ENCODE assay signal across 9 cellular contexts in the genomic region with DNA sequence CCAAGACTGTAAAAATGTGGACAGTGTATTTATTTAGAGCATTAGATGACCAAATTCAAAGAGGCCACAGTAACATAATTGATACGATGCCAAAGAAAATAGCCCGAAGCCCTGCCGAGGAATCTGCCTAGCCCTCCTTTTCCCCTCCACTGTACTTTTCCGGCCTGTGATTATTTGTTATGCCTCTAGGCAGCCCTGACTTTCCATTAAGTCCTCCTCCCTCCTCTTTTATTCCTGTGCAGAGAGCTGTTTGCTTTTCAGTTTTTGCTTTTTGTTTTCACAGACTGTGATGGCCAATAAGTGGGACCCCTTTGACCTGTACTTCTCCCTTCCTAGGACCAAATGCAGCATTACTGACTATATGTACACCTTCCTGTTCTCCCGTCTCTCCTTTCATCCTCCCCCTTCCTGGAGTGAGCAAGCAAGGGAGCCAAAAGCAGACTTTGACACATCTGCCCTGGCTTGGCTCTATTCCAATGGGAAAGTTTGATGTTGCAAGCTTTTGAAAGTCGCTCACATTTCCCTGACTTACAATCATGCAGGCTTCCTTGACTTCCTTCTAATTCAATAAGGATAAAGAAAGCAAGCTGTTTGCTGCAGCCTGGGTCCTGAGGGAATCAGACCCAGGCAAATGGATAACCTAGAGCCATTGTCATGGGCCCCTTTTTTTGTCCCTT.
DNase-seq lines count a peak whose midpoint lies in the region; ATAC-seq and TF ChIP-seq lines count a peak whose summit lies in the region.
"Had no signal": no experiment of that assay in that cellular context is flagged by ENCODE, and none has a peak within 500 bp of the region (broad histone marks: within the 10 kb centered on the region; RNA-seq: fewer than 3 reads in every experiment).

No MANE protein-coding gene starts in this region.

- POLR2A ChIA-PET in BJ (lab: Charles Lee): no interaction called here

- no CpG with 5 or more reads among the region's 6 CpGs for WGBS in neuronal stem cell (ENCODE audit: extremely low coverage in 2 of 2, insufficient read length in 2 of 2, insufficient replicate concordance in 1 of 2), 2 donors

- no peak for ATAC-seq in HG02571 (IDR thresholded peaks at IDR 0.05; ENCODE audit: unreplicated experiment)

- no peak for TF ChIP-seq CTCF in BJ (IDR thresholded peaks at IDR 0.05; ENCODE audit: insufficient read depth, low read depth, low read length)

- CTCF ChIA-PET in BJ (lab: Yijun Ruan, JAX): interaction anchor here (0.8 to 2.2 kb wide), 3 partner anchors 43 to 130 kb away, joined by 3 to 9 read pairs (median 4); no protein-coding TSS in a partner anchor

- no peaks in the 10 kb centered on the region for H3K79me1 ChIP-seq in neuronal stem cell (ENCODE audit: low read depth, low read length)

- no peak overlapping the region for H4K8ac ChIP-seq in neuronal stem cell (ENCODE audit: low read depth, low read length)

- peaks cover 3 to 4% of the 10 kb centered on the region in 2 donors for H3K4me1 ChIP-seq in neuronal stem cell (ENCODE audit: control insufficient read depth in 2 of 2, insufficient read depth in 1 of 2, low read depth in 1 of 2, low read length in 2 of 2)

- no peak overlapping the region for H3K18ac ChIP-seq in neuronal stem cell (ENCODE audit: low read length)

- H4K91ac ChIP-seq in neuronal stem cell (ENCODE audit: low read depth, low read length, poor library complexity): no peak overlapping the region

- H3K9me3 ChIP-seq in neuronal stem cell (replicated peaks in 1 of 2; ENCODE audit: control insufficient read depth in 2 of 2, insufficient read depth in 1 of 2, low read depth in 1 of 2, low read length in 2 of 2): no peaks in the 10 kb centered on the region

- H2AK5ac ChIP-seq in neuronal stem cell (ENCODE audit: low read depth, low read length): no peak overlapping the region

- no peak overlapping the region for H3K4ac ChIP-seq in neuronal stem cell (ENCODE audit: low read length)

- H2AFZ ChIP-seq in neuronal stem cell (ENCODE audit: low read length): peak overlapping the region; percentile 57

- H2BK12ac ChIP-seq in neuronal stem cell (ENCODE audit: low read length): no peak overlapping the region

- H3K4me3 ChIP-seq in BJ (ENCODE audit: low read depth, low read length): no peak overlapping the region
- no peak overlapping the region for H3K4me3 ChIP-seq in neuronal stem cell (ENCODE audit: low read length in 2 of 2)

- H2BK15ac ChIP-seq in neuronal stem cell (ENCODE audit: low read length): no peak overlapping the region

- H3K27me3 ChIP-seq in BJ (ENCODE audit: control insufficient read depth, insufficient read depth, low read length) (no peaks in the 10 kb centered on the region), neuronal stem cell (ENCODE audit: control insufficient read depth in 3 of 3, insufficient read depth in 3 of 3, low read depth in 1 of 3, low read length in 3 of 3) (no peaks in the 10 kb centered on the region)

- DNase-seq in BJ (ENCODE audit: low read depth) (peak; percentile 86), NCI-H2171 treated with DMSO at 0.1 percent for 48 hours (lab: John Stamatoyannopoulos, UW) (peak; percentile 70), dermis microvascular lymphatic vessel endothelial cell (ENCODE audit: low read depth in 2 of 2) (peak; percentile 64 to 98), neuronal stem cell (ENCODE audit: low spot score) (no peak), NOMO-1 (lab: John Stamatoyannopoulos, UW; ENCODE audit: unreplicated experiment in 2 of 2) (no peak)
- no peak for DNase-seq in activated CD8-positive, alpha-beta memory T cell treated with anti-CD3 and anti-CD28 coated beads for 24 hours
- DNase-seq in stimulated activated CD8-positive, alpha-beta memory T cell treated with anti-CD3 and anti-CD28 coated beads, Interleukin-4, amount 100 ng/mL, for 48 hours: no peak
- DNase-seq: stimulated activated CD4-positive, alpha-beta T cell treated with anti-CD3 and anti-CD28 coated beads, Interleukin-4, amount 100 ng/mL, for 24 hours had no signal

- no peak overlapping the region for H2BK5ac ChIP-seq in neuronal stem cell (ENCODE audit: low read length)

- no peak overlapping the region for H2BK120ac ChIP-seq in neuronal stem cell (ENCODE audit: low read depth, low read length)

- H3K9ac ChIP-seq in neuronal stem cell (ENCODE audit: low read depth, low read length, poor library complexity): no peak overlapping the region

- H3K23ac ChIP-seq in neuronal stem cell (ENCODE audit: low read depth, low read length, poor library complexity): no peak overlapping the region

- no peak overlapping the region for H3K14ac ChIP-seq in neuronal stem cell (ENCODE audit: low read length)

- H3K4me2 ChIP-seq in neuronal stem cell (ENCODE audit: insufficient read depth, low read length, poor library complexity, severe bottlenecking): no peak overlapping the region

- no peak overlapping the region for H3K27ac ChIP-seq in neuronal stem cell (replicated peaks; ENCODE audit: low read length)

- H3K36me3 ChIP-seq in BJ (ENCODE audit: control insufficient read depth, insufficient read depth, low read length) (no peaks in the 10 kb centered on the region), neuronal stem cell (replicated peaks in 1 of 2; ENCODE audit: control insufficient read depth in 2 of 2, insufficient read depth in 2 of 2, low read length in 2 of 2) (no peaks in the 10 kb centered on the region)

Comparison
In these comparisons a context has a peak if more than half of its experiments do, and no peak if none do; other contexts are left out.
1. DNase-seq: peak in BJ (single experiment), NCI-H2171 treated with DMSO at 0.1 percent for 48 hours (single experiment) and dermis microvascular lymphatic vessel endothelial cell (2 of 2); none in neuronal stem cell (single experiment), activated CD8-positive, alpha-beta memory T cell treated with anti-CD3 and anti-CD28 coated beads for 24 hours (single experiment), stimulated activated CD8-positive, alpha-beta memory T cell treated with anti-CD3 and anti-CD28 coated beads, Interleukin-4, amount 100 ng/mL, for 48 hours (single experiment) and NOMO-1 (0 of 2).